In genomic region chr6:11681357-11681756, GRCh38 we compare ENCODE assay signal across 27 cellular contexts.
"Had no signal": no experiment of that assay in that cellular context is flagged by ENCODE, and none has a peak within 500 bp of the region (broad histone marks: within the 10 kb centered on the region; RNA-seq: fewer than 3 reads in every experiment).

No MANE protein-coding gene starts in this region.

- H3K4me1 Mint-ChIP-seq: endodermal cell, memory B cell had no signal

- ATAC-seq: effector memory CD8-positive, alpha-beta T cell; esophagus mucosa; gastrocnemius medialis; heart right ventricle; left lung; left ventricle myocardium superior; lower lobe of right lung; mucosa of descending colon; naive thymus-derived CD4-positive, alpha-beta T cell had no signal

- DNase-seq: colonic mucosa; cortex of kidney; effector CD8-positive, alpha-beta T cell; effector memory CD8-positive, alpha-beta T cell; endodermal cell; erythroblast; esophagus squamous epithelium; foreskin melanocyte; gastrocnemius medialis; glutamatergic neuron; head of caudate nucleus; heart right ventricle; hippocampal formation; left cardiac atrium; left lung; left ventricle myocardium superior; lower lobe of right lung; mesendoderm; mucosa of descending colon; naive thymus-derived CD4-positive, alpha-beta T cell had no signal

- H3K9me3 ChIP-seq: colonic mucosa, esophagus squamous epithelium, gastrocnemius medialis, lower lobe of right lung had no signal

- H3K27me3 Mint-ChIP-seq: dendritic cell treated with granulocyte-macrophage colony-stimulating factor and Interleukin-4, amounts not matched to agents 40 ng/mL and 50 ng/mL, for 4 days had no signal

- FAIRE-seq: endometrium, islet of Langerhans, keratinocyte had no signal

- H3K4me3 Mint-ChIP-seq: dendritic cell treated with granulocyte-macrophage colony-stimulating factor and Interleukin-4, amounts not matched to agents 40 ng/mL and 50 ng/mL, for 4 days; effector memory CD8-positive, alpha-beta T cell; endodermal cell; memory B cell; naive thymus-derived CD4-positive, alpha-beta T cell had no signal

- H3K36me3 Mint-ChIP-seq: memory B cell had no signal

- H3K4me1 ChIP-seq: esophagus squamous epithelium, gastrocnemius medialis, lower lobe of right lung had no signal

- H3K27ac ChIP-seq: colonic mucosa, epithelial cell of prostate, esophagus squamous epithelium, gastrocnemius medialis, heart right ventricle, left lung, lower lobe of right lung had no signal

- H3K36me3 ChIP-seq: colonic mucosa, esophagus squamous epithelium, gastrocnemius medialis, heart right ventricle, left lung, lower lobe of right lung had no signal

- H3K27me3 ChIP-seq: colonic mucosa, esophagus squamous epithelium, gastrocnemius medialis, heart right ventricle, left lung had no signal

- H3K4me3 ChIP-seq: colonic mucosa, esophagus squamous epithelium, gastrocnemius medialis, heart right ventricle, left lung, lower lobe of right lung, mucosa of descending colon had no signal

- H3K27ac Mint-ChIP-seq: dendritic cell treated with granulocyte-macrophage colony-stimulating factor and Interleukin-4, amounts not matched to agents 40 ng/mL and 50 ng/mL, for 4 days; effector memory CD8-positive, alpha-beta T cell; endodermal cell; memory B cell; naive thymus-derived CD4-positive, alpha-beta T cell had no signal
